In genomic region chr11:54927704-54928103, GRCh38 we compare ENCODE assay signal across 1 cellular context.
TF ChIP-seq lines count a peak whose summit lies in the region.

No MANE protein-coding gene starts in this region.

TF ChIP-seq in K562, 482 proteins besides CTCF, POLR2A, EP300 and RAD21 (continued from another document):
- TF ChIP-seq BRF2 (IDR thresholded peaks at IDR 0.05; ENCODE audit: borderline replicate concordance, insufficient read depth, insufficient read length) (no peak), CXXC5 (CRISPR knock-in tag; IDR thresholded peaks at IDR 0.05) (no peak), BHLHE40 (IDR thresholded peaks at IDR 0.05; ENCODE audit: low read length) (no peak), ZNF134 (CRISPR knock-in tag; conservative IDR thresholded peaks at IDR 0.05) (no peak)
